ENCODE assay signal across 8 cellular contexts in genomic region chr6:118934461-118935330, GRCh38. TPM values are rescaled to one million over a fixed set of nuclear protein-coding genes. Genes with fewer than 3 reads are reported as not detected.
A peak's percentile ranks its signal among the peaks of the same experiment; 100 is the strongest.
DNase-seq lines count a peak whose midpoint lies in the region; TF ChIP-seq lines count a peak whose summit lies in the region.

TSS of gene MCM9 (minus strand) at chr6:118935159. CDS start at chr6:118931723, 3,436 bp downstream.

- no peaks in the 10 kb centered on the region for H3K27me3 ChIP-seq in H7 (ENCODE audit: control insufficient read depth, insufficient read depth, low read length)
- no peaks in the 10 kb centered on the region for H3K27me3 ChIP-seq in Loucy (ENCODE audit: insufficient read depth, low read length, poor library complexity, severe bottlenecking)
- no peaks in the 10 kb centered on the region for H3K27me3 ChIP-seq in stomach smooth muscle (ENCODE audit: control insufficient read depth in 1 of 2, insufficient read depth in 2 of 2, low read length in 2 of 2)

- H3F3A ChIP-seq in Loucy (ENCODE audit: low read depth), result no peaks in the 10 kb centered on the region

- peaks cover 11% of the 10 kb centered on the region for H3K36me3 Mint-ChIP-seq in neural crest cell (ENCODE audit: low read depth)

- H3K4me1 ChIP-seq in Loucy (ENCODE audit: insufficient read depth, low read length, poor library complexity, severe bottlenecking) (peaks cover 45% of the 10 kb centered on the region), stomach smooth muscle (ENCODE audit: control insufficient read depth, insufficient read depth, low read length) (no peaks in the 10 kb centered on the region)

- H3K9me3 ChIP-seq in Loucy (ENCODE audit: insufficient read depth, low read depth, low read length) (no peaks in the 10 kb centered on the region), stomach smooth muscle (ENCODE audit: control insufficient read depth in 2 of 2, low read length in 2 of 2) (no peaks in the 10 kb centered on the region)

- H3K9me2 ChIP-seq in Loucy (replicated peaks; ENCODE audit: low read depth, low read length), result no peaks in the 10 kb centered on the region

- H3K27ac ChIP-seq in stomach smooth muscle (ENCODE audit: low read length), result peak within 1 kb of the TSS; percentile 82

- H4K20me1 ChIP-seq in Loucy (ENCODE audit: insufficient read depth, low read length, poor library complexity, severe bottlenecking), result peaks cover 28% of the 10 kb centered on the region

- in situ Hi-C loops in G401 (cut with HindIII; ENCODE audit: low sequenced_read_pairs), result no loop called here

- H2AFZ ChIP-seq in Loucy (ENCODE audit: low read length), result peak within 1 kb of the TSS; percentile 100

- no peaks in the 10 kb centered on the region for H3K27me3 Mint-ChIP-seq in neural crest cell (ENCODE audit: low read depth)

- H3K4me2 ChIP-seq in Loucy (ENCODE audit: low read depth, low read length, poor library complexity, severe bottlenecking), result peak within 1 kb of the TSS; percentile 86

- peak within 1 kb of the TSS; percentile 95 for H3K4me3 Mint-ChIP-seq in neural crest cell

- peak within 1 kb of the TSS; percentile 96 for H3K9ac ChIP-seq in Loucy (ENCODE audit: low read depth, low read length, poor library complexity, severe bottlenecking)
- H3K9ac ChIP-seq in stomach smooth muscle (ENCODE audit: low read length in 2 of 2), result peak within 1 kb of the TSS; percentile 89 to 98

- peaks cover 30% of the 10 kb centered on the region for H3K4me1 Mint-ChIP-seq in neural crest cell

- H3K79me2 ChIP-seq in Loucy (ENCODE audit: insufficient read depth, low read length), result peaks cover 50% of the 10 kb centered on the region

- H3K4me3 ChIP-seq in H7 (ENCODE audit: insufficient read depth, low read depth, low read length), result peak within 1 kb of the TSS; percentile 89
- H3K4me3 ChIP-seq in Loucy (ENCODE audit: low read length, poor library complexity, severe bottlenecking), result peak within 1 kb of the TSS; percentile 99
- peak within 1 kb of the TSS; percentile 80 to 94 for H3K4me3 ChIP-seq in foreskin fibroblast (ENCODE audit: low read depth in 1 of 2, low read length in 2 of 2)
- H3K4me3 ChIP-seq in stomach smooth muscle (ENCODE audit: low read length in 2 of 2), result peak within 1 kb of the TSS; percentile 92 to 98

- H3K27ac Mint-ChIP-seq in neural crest cell (ENCODE audit: unreplicated experiment), result peak within 1 kb of the TSS; percentile 99

- H3K36me3 ChIP-seq in H7 (replicated peaks; ENCODE audit: control insufficient read depth, insufficient read depth, low read length), result no peaks in the 10 kb centered on the region; the same call in 1 of the 2 replicates
- peaks cover 3% of the 10 kb centered on the region; the same call in 1 of the 2 replicates for H3K36me3 ChIP-seq in Loucy (ENCODE audit: insufficient read depth, low read length)
- peaks cover 0 to 4% of the 10 kb centered on the region in 2 donors for H3K36me3 ChIP-seq in stomach smooth muscle (ENCODE audit: control insufficient read depth in 2 of 2, insufficient read depth in 2 of 2, low read length in 2 of 2)

- DNase-seq in G401 (ENCODE audit: low spot score) (peak; percentile 78), H7 (peak; percentile 96), SIG-M5 (lab: John Stamatoyannopoulos, UW) (peak; percentile 18), activated gamma-delta T cell (lab: John Stamatoyannopoulos, UW) (peak; percentile 84), foreskin fibroblast (peak; percentile 87 to 95), neural crest cell (ENCODE audit: low read depth, low spot score) (peak; percentile 89)

- peaks cover 3% of the 10 kb centered on the region for H3K9me3 Mint-ChIP-seq in neural crest cell

- TF ChIP-seq CTCF in Loucy (conservative IDR thresholded peaks at IDR 0.05; ENCODE audit: low read length) (no peak), foreskin fibroblast (IDR thresholded peaks at IDR 0.05; ENCODE audit: low read depth, low read length) (no peak), neural crest cell (conservative IDR thresholded peaks at IDR 0.05) (no peak)

RNA-seq across cellular contexts. Expression of gene MCM9, which starts in this region (rescaled TPM):
- total RNA-seq in G401 (2014; rRNA removed; shearing (Covaris generic)), result 12.5 and 23.4 TPM in 2 replicates
- total RNA-seq in H7 (2014; rRNA removed; shearing (Covaris generic)), result 8.7 and 10.7 TPM in 2 replicates
- total RNA-seq in neural crest cell, result 20.4 and 20.7 TPM in 2 replicates

Comparison
In these comparisons a context has a peak if more than half of its experiments do, and no peak if none do; other contexts are left out.
1. Peak in every context shown above with its lines: DNase-seq, H3K4me3 ChIP-seq and H3K27ac ChIP-seq.
2. DNase-seq: peak in every context shown above with its lines; median percentile 96 in H7; 91 in foreskin fibroblast; 89 in neural crest cell; 84 in activated gamma-delta T cell; 78 in G401; 18 in SIG-M5.